ENCODE assay signal across 1 cellular context in the genomic region with DNA sequence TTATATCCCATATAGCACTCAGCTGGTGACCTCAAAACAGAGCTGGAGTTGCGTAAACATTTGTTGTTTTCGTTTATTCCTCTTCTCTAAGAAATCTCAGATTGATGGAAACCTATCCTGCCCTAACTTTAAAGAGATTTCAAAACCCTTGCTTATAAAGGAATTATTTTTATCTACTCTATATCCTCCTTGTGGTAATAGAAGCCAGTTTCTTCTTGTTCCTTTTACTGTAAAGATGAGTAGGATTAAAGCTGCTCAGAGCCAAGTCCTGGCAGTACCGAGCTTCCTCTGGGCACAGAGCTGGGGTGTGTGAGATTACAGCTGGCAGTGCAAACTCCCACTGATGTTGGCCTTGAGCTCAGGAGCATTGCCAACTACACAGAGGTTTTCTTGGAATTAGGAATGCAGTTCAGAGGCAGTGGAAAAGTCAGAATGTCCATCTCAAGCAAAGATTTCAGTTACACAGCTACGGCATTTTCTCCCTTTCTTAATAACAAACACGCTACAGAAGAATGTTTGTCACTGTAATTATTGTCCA.
A peak's percentile ranks its signal among the peaks of the same experiment; 100 is the strongest.
TF ChIP-seq lines count a peak whose summit lies in the region.

No MANE protein-coding gene starts in this region.

TF ChIP-seq in H1, 55 proteins besides CTCF, POLR2A, EP300 and RAD21:
- no peak for TF ChIP-seq HDAC6 (IDR thresholded peaks at IDR 0.05; ENCODE audit: low read depth, low read length)
- TF ChIP-seq CEBPB (IDR thresholded peaks at IDR 0.05; ENCODE audit: low read depth, low read length) = peak; percentile 13; the same call in 1 of the 2 replicates
- no peak for TF ChIP-seq TBP (IDR thresholded peaks at IDR 0.05; ENCODE audit: low read depth, low read length)
- TF ChIP-seq BCL11A (IDR thresholded peaks at IDR 0.05; ENCODE audit: low read depth in 2 of 2, low read length in 2 of 2) = no peak
- no peak for TF ChIP-seq SP4 (IDR thresholded peaks at IDR 0.05; ENCODE audit: low read length)
- TF ChIP-seq, protein P1, sequence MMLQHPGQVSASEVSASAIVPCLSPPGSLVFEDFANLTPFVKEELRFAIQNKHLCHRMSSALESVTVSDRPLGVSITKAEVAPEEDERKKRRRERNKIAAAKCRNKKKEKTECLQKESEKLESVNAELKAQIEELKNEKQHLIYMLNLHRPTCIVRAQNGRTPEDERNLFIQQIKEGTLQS (IDR thresholded peaks at IDR 0.05; ENCODE audit: insufficient read depth, low read depth, low read length) = no peak
- TF ChIP-seq SP2 (IDR thresholded peaks at IDR 0.05; ENCODE audit: low read length) = no peak
